ENCODE assay signal across 11 cellular contexts in genomic region chr7:55508301-55509011, GRCh38.
A peak's percentile ranks its signal among the peaks of the same experiment; 100 is the strongest.
DNase-seq lines count a peak whose midpoint lies in the region; ATAC-seq, FAIRE-seq and TF ChIP-seq lines count a peak whose summit lies in the region.
"Had no signal": no experiment of that assay in that cellular context is flagged by ENCODE, and none has a peak within 500 bp of the region (broad histone marks: within the 10 kb centered on the region; RNA-seq: fewer than 3 reads in every experiment).

No MANE protein-coding gene starts in this region.

- ATAC-seq in GM19397 (IDR thresholded peaks at IDR 0.05; ENCODE audit: unreplicated experiment) (peak; percentile 41), HG02973 (IDR thresholded peaks at IDR 0.05; ENCODE audit: unreplicated experiment) (peak; percentile 58), left lobe of liver (no peak)
- peak; percentile 81 to 84 for ATAC-seq in activated T-cell treated with anti-CD3 and anti-CD28 coated beads, Interleukin-2, amount 50 U/mL, for 72 hours (replicated peaks in 1 of 2)

- peaks cover 12 to 13% of the 10 kb centered on the region in 2 donors for H3K36me3 Mint-ChIP-seq in activated T-cell treated with anti-CD3 and anti-CD28 coated beads, Interleukin-2, amount 50 U/mL, for 72 hours (ENCODE audit: insufficient read depth in 2 of 2)

- no peak for TF ChIP-seq CTCF in testis (IDR thresholded peaks at IDR 0.05)

- DNase-seq in GM18507 (ENCODE audit: extremely low spot score, insufficient read length, low read depth) (no peak), testis (no peak), activated gamma-delta T cell treated with Interleukin-2 at 50 U/mL for 16 hours (no peak), NCI-H2107 treated with DMSO at 0.1 percent for 48 hours (lab: John Stamatoyannopoulos, UW; ENCODE audit: unreplicated experiment) (no peak), left lobe of liver (ENCODE audit: low spot score) (no peak)
- DNase-seq in activated T-cell treated with anti-CD3 and anti-CD28 coated beads, Interleukin-2, amount 50 U/mL, for 72 hours, result peak; percentile 32 to 34
- DNase-seq: NCI-H748 treated with DMSO at 0.1 percent for 48 hours, T1000 had no signal

- no peaks in the 10 kb centered on the region for H3K27me3 ChIP-seq in testis

- H3K27ac Mint-ChIP-seq in activated T-cell treated with anti-CD3 and anti-CD28 coated beads, Interleukin-2, amount 50 U/mL, for 72 hours, result peak overlapping the region; percentile 81

- H3K4me1 ChIP-seq in testis, result no peaks in the 10 kb centered on the region

- H3K9me3 ChIP-seq in testis, result no peaks in the 10 kb centered on the region

- peak; percentile 86 for FAIRE-seq in GM18507 (lab: Jason Lieb, UNC)
- FAIRE-seq: G401.6 had no signal

- no peaks in the 10 kb centered on the region for H3K27me3 Mint-ChIP-seq in activated T-cell treated with anti-CD3 and anti-CD28 coated beads, Interleukin-2, amount 50 U/mL, for 72 hours (ENCODE audit: low read depth)

- 93 to 98% methylated on average over 4 of the region's 4 CpGs for WGBS in testis, 2 donors

- no peaks in the 10 kb centered on the region for H3K9me3 Mint-ChIP-seq in activated T-cell treated with anti-CD3 and anti-CD28 coated beads, Interleukin-2, amount 50 U/mL, for 72 hours

- TF ChIP-seq POLR2A in testis (IDR thresholded peaks at IDR 0.05), result no peak

- H3K27ac ChIP-seq in testis, result no peak overlapping the region

- H3K36me3 ChIP-seq in testis (ENCODE audit: low read depth, missing control alignments), result no peaks in the 10 kb centered on the region

- intact Hi-C loops in testis (cut with DNase I; ENCODE audit: low total_unique reads), result no loop called here

- H3K4me3 Mint-ChIP-seq in activated T-cell treated with anti-CD3 and anti-CD28 coated beads, Interleukin-2, amount 50 U/mL, for 72 hours, result peak overlapping the region in 1 of 2 donors; percentile 22

- H3K4me3 ChIP-seq in testis, result no peak overlapping the region

- H3K4me1 Mint-ChIP-seq in activated T-cell treated with anti-CD3 and anti-CD28 coated beads, Interleukin-2, amount 50 U/mL, for 72 hours (ENCODE audit: low read depth), result peaks cover 93% of the 10 kb centered on the region

Comparison
In these comparisons a context has a peak if more than half of its experiments do, and no peak if none do; other contexts are left out.
1. DNase-seq: peak in activated T-cell treated with anti-CD3 and anti-CD28 coated beads, Interleukin-2, amount 50 U/mL, for 72 hours (2 of 2); none in GM18507 (single experiment), testis (single experiment), activated gamma-delta T cell treated with Interleukin-2 at 50 U/mL for 16 hours (single experiment), NCI-H2107 treated with DMSO at 0.1 percent for 48 hours (single experiment) and left lobe of liver (single experiment).